ENCODE assay signal across 1 cellular context in the genomic region with DNA sequence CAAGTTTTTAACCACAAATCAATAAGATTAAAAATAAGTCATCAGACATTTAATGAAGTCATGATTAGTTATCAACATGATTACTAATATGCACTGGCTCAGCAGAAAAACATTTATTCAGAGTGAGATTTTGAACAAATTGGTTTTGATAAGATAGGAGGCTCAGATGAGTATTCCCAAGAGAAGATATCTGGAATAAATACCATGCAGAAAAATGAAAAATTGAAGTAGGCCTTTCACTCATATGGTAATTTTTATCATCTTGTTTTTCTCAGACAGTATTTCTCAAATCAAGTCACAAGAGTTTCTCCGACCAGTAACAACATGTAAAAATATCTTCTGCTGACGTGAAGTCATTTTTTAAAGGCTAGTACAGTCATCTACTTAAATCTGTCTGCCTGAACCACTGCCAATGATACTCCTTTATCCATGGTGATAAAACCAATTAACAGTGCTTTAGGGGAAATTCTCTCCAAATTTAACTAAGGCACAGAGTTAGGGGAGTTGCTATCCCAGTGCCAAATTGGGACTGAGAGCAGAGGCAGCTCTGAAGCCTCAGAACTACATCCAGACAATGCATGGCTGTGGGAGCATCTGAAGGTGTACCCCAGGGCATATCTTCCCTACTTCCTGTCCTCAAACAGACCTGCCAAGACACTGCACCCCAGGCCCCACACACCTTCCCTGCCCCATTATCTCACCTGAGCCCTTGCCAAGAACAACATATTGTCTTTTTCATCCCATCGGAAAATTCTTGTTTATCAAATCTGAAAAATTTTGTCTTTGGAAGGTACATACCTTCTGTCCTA.
A peak's percentile ranks its signal among the peaks of the same experiment; 100 is the strongest.
TF ChIP-seq lines count a peak whose summit lies in the region.

No MANE protein-coding gene starts in this region.

TF ChIP-seq in SK-N-SH, 30 proteins besides CTCF, POLR2A, EP300 and RAD21:
- TF ChIP-seq, protein P1, sequence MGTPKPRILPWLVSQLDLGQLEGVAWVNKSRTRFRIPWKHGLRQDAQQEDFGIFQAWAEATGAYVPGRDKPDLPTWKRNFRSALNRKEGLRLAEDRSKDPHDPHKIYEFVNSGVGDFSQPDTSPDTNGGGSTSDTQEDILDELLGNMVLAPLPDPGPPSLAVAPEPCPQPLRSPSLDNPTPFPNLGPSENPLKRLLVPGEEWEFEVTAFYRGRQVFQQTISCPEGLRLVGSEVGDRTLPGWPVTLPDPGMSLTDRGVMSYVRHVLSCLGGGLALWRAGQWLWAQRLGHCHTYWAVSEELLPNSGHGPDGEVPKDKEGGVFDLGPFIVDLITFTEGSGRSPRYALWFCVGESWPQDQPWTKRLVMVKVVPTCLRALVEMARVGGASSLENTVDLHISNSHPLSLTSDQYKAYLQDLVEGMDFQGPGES (IDR thresholded peaks at IDR 0.05; ENCODE audit: low read depth, low read length) = no peak
- no peak for TF ChIP-seq JUND (IDR thresholded peaks at IDR 0.05)
- TF ChIP-seq, protein P2, sequence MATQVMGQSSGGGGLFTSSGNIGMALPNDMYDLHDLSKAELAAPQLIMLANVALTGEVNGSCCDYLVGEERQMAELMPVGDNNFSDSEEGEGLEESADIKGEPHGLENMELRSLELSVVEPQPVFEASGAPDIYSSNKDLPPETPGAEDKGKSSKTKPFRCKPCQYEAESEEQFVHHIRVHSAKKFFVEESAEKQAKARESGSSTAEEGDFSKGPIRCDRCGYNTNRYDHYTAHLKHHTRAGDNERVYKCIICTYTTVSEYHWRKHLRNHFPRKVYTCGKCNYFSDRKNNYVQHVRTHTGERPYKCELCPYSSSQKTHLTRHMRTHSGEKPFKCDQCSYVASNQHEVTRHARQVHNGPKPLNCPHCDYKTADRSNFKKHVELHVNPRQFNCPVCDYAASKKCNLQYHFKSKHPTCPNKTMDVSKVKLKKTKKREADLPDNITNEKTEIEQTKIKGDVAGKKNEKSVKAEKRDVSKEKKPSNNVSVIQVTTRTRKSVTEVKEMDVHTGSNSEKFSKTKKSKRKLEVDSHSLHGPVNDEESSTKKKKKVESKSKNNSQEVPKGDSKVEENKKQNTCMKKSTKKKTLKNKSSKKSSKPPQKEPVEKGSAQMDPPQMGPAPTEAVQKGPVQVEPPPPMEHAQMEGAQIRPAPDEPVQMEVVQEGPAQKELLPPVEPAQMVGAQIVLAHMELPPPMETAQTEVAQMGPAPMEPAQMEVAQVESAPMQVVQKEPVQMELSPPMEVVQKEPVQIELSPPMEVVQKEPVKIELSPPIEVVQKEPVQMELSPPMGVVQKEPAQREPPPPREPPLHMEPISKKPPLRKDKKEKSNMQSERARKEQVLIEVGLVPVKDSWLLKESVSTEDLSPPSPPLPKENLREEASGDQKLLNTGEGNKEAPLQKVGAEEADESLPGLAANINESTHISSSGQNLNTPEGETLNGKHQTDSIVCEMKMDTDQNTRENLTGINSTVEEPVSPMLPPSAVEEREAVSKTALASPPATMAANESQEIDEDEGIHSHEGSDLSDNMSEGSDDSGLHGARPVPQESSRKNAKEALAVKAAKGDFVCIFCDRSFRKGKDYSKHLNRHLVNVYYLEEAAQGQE (IDR thresholded peaks at IDR 0.05; ENCODE audit: low read depth, low read length) = no peak
- TF ChIP-seq EZH2phosphoT487 (IDR thresholded peaks at IDR 0.05; ENCODE audit: borderline replicate concordance, low read depth) = no peak
- no peak for TF ChIP-seq TEAD4 (IDR thresholded peaks at IDR 0.05; ENCODE audit: borderline replicate concordance, insufficient read depth)
- TF ChIP-seq CHD2 (IDR thresholded peaks at IDR 0.05; ENCODE audit: low read length, partially characterized antibody) = peak; percentile 10
- TF ChIP-seq SIN3A (IDR thresholded peaks at IDR 0.05; ENCODE audit: borderline replicate concordance, low read depth, low read length) = no peak
- TF ChIP-seq YY1 (IDR thresholded peaks at IDR 0.05; ENCODE audit: low read depth) = no peak
- TF ChIP-seq, protein P3, sequence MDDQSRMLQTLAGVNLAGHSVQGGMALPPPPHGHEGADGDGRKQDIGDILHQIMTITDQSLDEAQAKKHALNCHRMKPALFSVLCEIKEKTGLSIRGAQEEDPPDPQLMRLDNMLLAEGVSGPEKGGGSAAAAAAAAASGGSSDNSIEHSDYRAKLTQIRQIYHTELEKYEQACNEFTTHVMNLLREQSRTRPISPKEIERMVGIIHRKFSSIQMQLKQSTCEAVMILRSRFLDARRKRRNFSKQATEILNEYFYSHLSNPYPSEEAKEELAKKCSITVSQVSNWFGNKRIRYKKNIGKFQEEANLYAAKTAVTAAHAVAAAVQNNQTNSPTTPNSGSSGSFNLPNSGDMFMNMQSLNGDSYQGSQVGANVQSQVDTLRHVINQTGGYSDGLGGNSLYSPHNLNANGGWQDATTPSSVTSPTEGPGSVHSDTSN (IDR thresholded peaks at IDR 0.05) = peak; percentile 22; the same call in 1 of the 2 replicates
- no peak for TF ChIP-seq RCOR1 (IDR thresholded peaks at IDR 0.05; ENCODE audit: low read length)
- no peak for TF ChIP-seq RXRA (IDR thresholded peaks at IDR 0.05; ENCODE audit: borderline replicate concordance, low read depth)
- TF ChIP-seq TCF12 (IDR thresholded peaks at IDR 0.05) = no peak
- no peak for TF ChIP-seq ELF1 (IDR thresholded peaks at IDR 0.05)
- TF ChIP-seq, protein P4, sequence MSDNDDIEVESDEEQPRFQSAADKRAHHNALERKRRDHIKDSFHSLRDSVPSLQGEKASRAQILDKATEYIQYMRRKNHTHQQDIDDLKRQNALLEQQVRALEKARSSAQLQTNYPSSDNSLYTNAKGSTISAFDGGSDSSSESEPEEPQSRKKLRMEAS (IDR thresholded peaks at IDR 0.05; ENCODE audit: low read depth) = no peak
- TF ChIP-seq MEF2A (IDR thresholded peaks at IDR 0.05; ENCODE audit: borderline replicate concordance, low read depth) = peak; percentile 11; the same call in 1 of the 2 replicates
- TF ChIP-seq, protein P5, sequence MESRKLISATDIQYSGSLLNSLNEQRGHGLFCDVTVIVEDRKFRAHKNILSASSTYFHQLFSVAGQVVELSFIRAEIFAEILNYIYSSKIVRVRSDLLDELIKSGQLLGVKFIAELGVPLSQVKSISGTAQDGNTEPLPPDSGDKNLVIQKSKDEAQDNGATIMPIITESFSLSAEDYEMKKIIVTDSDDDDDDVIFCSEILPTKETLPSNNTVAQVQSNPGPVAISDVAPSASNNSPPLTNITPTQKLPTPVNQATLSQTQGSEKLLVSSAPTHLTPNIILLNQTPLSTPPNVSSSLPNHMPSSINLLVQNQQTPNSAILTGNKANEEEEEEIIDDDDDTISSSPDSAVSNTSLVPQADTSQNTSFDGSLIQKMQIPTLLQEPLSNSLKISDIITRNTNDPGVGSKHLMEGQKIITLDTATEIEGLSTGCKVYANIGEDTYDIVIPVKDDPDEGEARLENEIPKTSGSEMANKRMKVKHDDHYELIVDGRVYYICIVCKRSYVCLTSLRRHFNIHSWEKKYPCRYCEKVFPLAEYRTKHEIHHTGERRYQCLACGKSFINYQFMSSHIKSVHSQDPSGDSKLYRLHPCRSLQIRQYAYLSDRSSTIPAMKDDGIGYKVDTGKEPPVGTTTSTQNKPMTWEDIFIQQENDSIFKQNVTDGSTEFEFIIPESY (IDR thresholded peaks at IDR 0.05; ENCODE audit: borderline replicate concordance, low read depth) = no peak
- TF ChIP-seq, protein P6, sequence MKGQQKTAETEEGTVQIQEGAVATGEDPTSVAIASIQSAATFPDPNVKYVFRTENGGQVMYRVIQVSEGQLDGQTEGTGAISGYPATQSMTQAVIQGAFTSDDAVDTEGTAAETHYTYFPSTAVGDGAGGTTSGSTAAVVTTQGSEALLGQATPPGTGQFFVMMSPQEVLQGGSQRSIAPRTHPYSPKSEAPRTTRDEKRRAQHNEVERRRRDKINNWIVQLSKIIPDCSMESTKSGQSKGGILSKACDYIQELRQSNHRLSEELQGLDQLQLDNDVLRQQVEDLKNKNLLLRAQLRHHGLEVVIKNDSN (IDR thresholded peaks at IDR 0.05; ENCODE audit: borderline replicate concordance, low read depth) = no peak
- TF ChIP-seq, protein P7, sequence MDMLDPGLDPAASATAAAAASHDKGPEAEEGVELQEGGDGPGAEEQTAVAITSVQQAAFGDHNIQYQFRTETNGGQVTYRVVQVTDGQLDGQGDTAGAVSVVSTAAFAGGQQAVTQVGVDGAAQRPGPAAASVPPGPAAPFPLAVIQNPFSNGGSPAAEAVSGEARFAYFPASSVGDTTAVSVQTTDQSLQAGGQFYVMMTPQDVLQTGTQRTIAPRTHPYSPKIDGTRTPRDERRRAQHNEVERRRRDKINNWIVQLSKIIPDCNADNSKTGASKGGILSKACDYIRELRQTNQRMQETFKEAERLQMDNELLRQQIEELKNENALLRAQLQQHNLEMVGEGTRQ (IDR thresholded peaks at IDR 0.05; ENCODE audit: borderline replicate concordance, low read depth, low read length) = no peak
- TF ChIP-seq TAF1 (IDR thresholded peaks at IDR 0.05; ENCODE audit: borderline replicate concordance, low read depth, low read length) = no peak
- 0 out of 2 replicates have a peak, but pooled peaks have one; percentile 5 for TF ChIP-seq GATA2 (CRISPR knock-in tag; IDR thresholded peaks at IDR 0.05)
- TF ChIP-seq FOXM1 (IDR thresholded peaks at IDR 0.05; ENCODE audit: low read depth) = no peak
- no peak for TF ChIP-seq FOXJ3 (CRISPR knock-in tag; IDR thresholded peaks at IDR 0.05)
- no peak for TF ChIP-seq FOSL2 (IDR thresholded peaks at IDR 0.05; ENCODE audit: borderline replicate concordance, low read depth)
- TF ChIP-seq GABPA (IDR thresholded peaks at IDR 0.05; ENCODE audit: low read depth) = no peak
- TF ChIP-seq SMC3 (IDR thresholded peaks at IDR 0.05; ENCODE audit: low read depth, low read length) = no peak
- TF ChIP-seq NRF1 (IDR thresholded peaks at IDR 0.05; ENCODE audit: low read depth, low read length) = no peak
- no peak for TF ChIP-seq POLR2AphosphoS5 (IDR thresholded peaks at IDR 0.05; ENCODE audit: low read depth, low read length)
- TF ChIP-seq RFX5 (IDR thresholded peaks at IDR 0.05; ENCODE audit: low read length) = no peak
- no peak for TF ChIP-seq NFIC (IDR thresholded peaks at IDR 0.05; ENCODE audit: borderline replicate concordance)
- no peak for TF ChIP-seq MXI1 (IDR thresholded peaks at IDR 0.05; ENCODE audit: low read depth, low read length)
